In genomic region chr14:61375218-61375617, GRCh38 we compare ENCODE assay signal across 15 cellular contexts. TPM values are rescaled to one million over a fixed set of nuclear protein-coding genes. Genes with fewer than 3 reads are reported as not detected.
DNase-seq lines count a peak whose midpoint lies in the region; ATAC-seq and TF ChIP-seq lines count a peak whose summit lies in the region.
"Had no signal": no experiment of that assay in that cellular context is flagged by ENCODE, and none has a peak within 500 bp of the region (broad histone marks: within the 10 kb centered on the region; RNA-seq: fewer than 3 reads in every experiment).

No MANE protein-coding gene starts in this region.

- peak overlapping the region; percentile 70 for H3K27ac Mint-ChIP-seq in activated CD4-positive, alpha-beta T cell treated with anti-CD3 and anti-CD28 coated beads for 36 hours
- H3K27ac Mint-ChIP-seq in CD4-positive, CD25-positive, alpha-beta regulatory T cell, result peak overlapping the region; percentile 9 to 89 (median 71)
- H3K27ac Mint-ChIP-seq in activated T-helper 1 cell treated with anti-CD3 and anti-CD28 coated beads, Interleukin-12 subunit alpha, Interleukin-12 subunit beta, Interleukin-2, Interleukin-4 antibody, amounts not matched to agents 30 ng/mL and 10 ng/mL and 1 ng/mL, durations not matched to agents 14 hours and 24 hours and 36 hours, result peak overlapping the region; percentile 35

- peaks cover 42% of the 10 kb centered on the region for H3K4me1 Mint-ChIP-seq in activated CD4-positive, alpha-beta T cell treated with anti-CD3 and anti-CD28 coated beads for 36 hours
- H3K4me1 Mint-ChIP-seq in CD4-positive, CD25-positive, alpha-beta regulatory T cell, result peaks cover 43 to 68% (median 52%) of the 10 kb centered on the region in 4 donors
- H3K4me1 Mint-ChIP-seq in activated T-helper 1 cell treated with anti-CD3 and anti-CD28 coated beads, Interleukin-12 subunit alpha, Interleukin-12 subunit beta, Interleukin-2, Interleukin-4 antibody, amounts not matched to agents 30 ng/mL and 10 ng/mL and 1 ng/mL, durations not matched to agents 14 hours and 24 hours and 36 hours (ENCODE audit: low read depth), result peaks cover 79% of the 10 kb centered on the region

- peaks cover 18 to 24% of the 10 kb centered on the region in 2 experiments for H3K9me3 ChIP-seq in CD4-positive, CD25-positive, alpha-beta regulatory T cell (ENCODE audit: control insufficient read depth in 2 of 2, low read length in 2 of 2)
- H3K9me3 ChIP-seq in esophagus muscularis mucosa (peaks cover 0 to 21% (median 17%) of the 10 kb centered on the region in 4 donors), uterus (no peaks in the 10 kb centered on the region)

- H3K27me3 Mint-ChIP-seq in activated CD4-positive, alpha-beta T cell treated with anti-CD3 and anti-CD28 coated beads for 36 hours, result no peaks in the 10 kb centered on the region
- no peaks in the 10 kb centered on the region for H3K27me3 Mint-ChIP-seq in CD4-positive, CD25-positive, alpha-beta regulatory T cell
- H3K27me3 Mint-ChIP-seq in activated T-helper 1 cell treated with anti-CD3 and anti-CD28 coated beads, Interleukin-12 subunit alpha, Interleukin-12 subunit beta, Interleukin-2, Interleukin-4 antibody, amounts not matched to agents 30 ng/mL and 10 ng/mL and 1 ng/mL, durations not matched to agents 14 hours and 24 hours and 36 hours (ENCODE audit: insufficient read depth), result no peaks in the 10 kb centered on the region

- peaks cover 66% of the 10 kb centered on the region for H3K4me1 ChIP-seq in CD4-positive, CD25-positive, alpha-beta regulatory T cell (ENCODE audit: control insufficient read depth, insufficient read depth, low read length, poor library complexity, severe bottlenecking)
- H3K4me1 ChIP-seq in esophagus muscularis mucosa (no peaks in the 10 kb centered on the region), uterus (no peaks in the 10 kb centered on the region)

- H3K9me3 Mint-ChIP-seq in activated CD4-positive, alpha-beta T cell treated with anti-CD3 and anti-CD28 coated beads for 36 hours (ENCODE audit: low read depth), result peaks cover 31% of the 10 kb centered on the region
- peaks cover 0 to 44% (median 8%) of the 10 kb centered on the region in 7 donors for H3K9me3 Mint-ChIP-seq in CD4-positive, CD25-positive, alpha-beta regulatory T cell
- H3K9me3 Mint-ChIP-seq in activated T-helper 1 cell treated with anti-CD3 and anti-CD28 coated beads, Interleukin-12 subunit alpha, Interleukin-12 subunit beta, Interleukin-2, Interleukin-4 antibody, amounts not matched to agents 30 ng/mL and 10 ng/mL and 1 ng/mL, durations not matched to agents 14 hours and 24 hours and 36 hours, result peaks cover 38% of the 10 kb centered on the region

- H3K4me3 ChIP-seq in CD4-positive, CD25-positive, alpha-beta regulatory T cell (ENCODE audit: low read depth, low read length), result peak overlapping the region; percentile 27
- H3K4me3 ChIP-seq in esophagus muscularis mucosa (no peak overlapping the region), uterus (no peak overlapping the region)

- intact Hi-C loops in activated CD4-positive, alpha-beta T cell treated with anti-CD3 and anti-CD28 coated beads for 36 hours (cut with DNase I, micrococcal nuclease), result no loop called here
- intact Hi-C loops in activated T-helper 1 cell treated with anti-CD3 and anti-CD28 coated beads, Interleukin-12 subunit alpha, Interleukin-12 subunit beta, Interleukin-2, Interleukin-4 antibody, amounts not matched to agents 30 ng/mL and 10 ng/mL and 1 ng/mL, durations not matched to agents 14 hours and 24 hours and 36 hours (cut with micrococcal nuclease), result no loop called here
- intact Hi-C loops in esophagus muscularis mucosa (cut with DNase I), result no loop called here
- intact Hi-C loops in uterus (cut with DNase I; ENCODE audit: low total_unique reads), result no loop called here

- POLR2A ChIA-PET in activated CD4-positive, alpha-beta T cell treated with anti-CD3 and anti-CD28 coated beads for 36 hours (lab: Charles Lee), result no interaction called here

- no peak for DNase-seq in activated CD4-positive, alpha-beta T cell treated with anti-CD3 and anti-CD28 coated beads for 36 hours
- DNase-seq in activated CD4-positive, alpha-beta T cell treated with anti-CD3 and anti-CD28 coated beads for 1 hour, result no peak
- DNase-seq in CD4-positive, CD25-positive, alpha-beta regulatory T cell, result no peak
- DNase-seq in activated T-helper 1 cell treated with anti-CD3 and anti-CD28 coated beads, Interleukin-12 subunit alpha, Interleukin-12 subunit beta, Interleukin-2, Interleukin-4 antibody, amounts not matched to agents 30 ng/mL and 10 ng/mL and 1 ng/mL, durations not matched to agents 14 hours and 24 hours and 36 hours (ENCODE audit: low spot score), result no peak
- DNase-seq in esophagus muscularis mucosa (ENCODE audit: extremely low spot score) (peak; percentile 7), T-helper 9 cell (no peak), uterus (no peak)
- DNase-seq: COR-L47, H7, Kasumi-1, NCI-H2029, NCI-H510A had no signal

- CTCF ChIA-PET in activated CD4-positive, alpha-beta T cell treated with anti-CD3 and anti-CD28 coated beads for 36 hours (lab: Charles Lee), result no interaction called here

- no peak for TF ChIP-seq CTCF in esophagus muscularis mucosa (IDR thresholded peaks at IDR 0.05)
- no peak for TF ChIP-seq CTCF in uterus (IDR thresholded peaks at IDR 0.05)

- WGBS in esophagus muscularis mucosa, result 84% methylated on average over 3 of the region's 3 CpGs

- peaks cover 70% of the 10 kb centered on the region for H3K36me3 Mint-ChIP-seq in activated CD4-positive, alpha-beta T cell treated with anti-CD3 and anti-CD28 coated beads for 36 hours (ENCODE audit: low read depth)
- H3K36me3 Mint-ChIP-seq in CD4-positive, CD25-positive, alpha-beta regulatory T cell, result peaks cover 62% of the 10 kb centered on the region
- peaks cover 71% of the 10 kb centered on the region for H3K36me3 Mint-ChIP-seq in activated T-helper 1 cell treated with anti-CD3 and anti-CD28 coated beads, Interleukin-12 subunit alpha, Interleukin-12 subunit beta, Interleukin-2, Interleukin-4 antibody, amounts not matched to agents 30 ng/mL and 10 ng/mL and 1 ng/mL, durations not matched to agents 14 hours and 24 hours and 36 hours (ENCODE audit: low read depth)

- H3K36me3 ChIP-seq in CD4-positive, CD25-positive, alpha-beta regulatory T cell (ENCODE audit: control insufficient read depth, insufficient read depth, low read length), result peaks cover 43% of the 10 kb centered on the region
- H3K36me3 ChIP-seq in esophagus muscularis mucosa (peaks cover 0 to 6% (median 0%) of the 10 kb centered on the region in 4 donors), uterus (no peaks in the 10 kb centered on the region)

- no peak overlapping the region for H3K4me3 Mint-ChIP-seq in activated CD4-positive, alpha-beta T cell treated with anti-CD3 and anti-CD28 coated beads for 36 hours
- H3K4me3 Mint-ChIP-seq in CD4-positive, CD25-positive, alpha-beta regulatory T cell, result peak overlapping the region in 3 of 4 donors; percentile 29 to 39 (median 37)
- H3K4me3 Mint-ChIP-seq in activated T-helper 1 cell treated with anti-CD3 and anti-CD28 coated beads, Interleukin-12 subunit alpha, Interleukin-12 subunit beta, Interleukin-2, Interleukin-4 antibody, amounts not matched to agents 30 ng/mL and 10 ng/mL and 1 ng/mL, durations not matched to agents 14 hours and 24 hours and 36 hours, result no peak overlapping the region

- no peaks in the 10 kb centered on the region for H3K27me3 ChIP-seq in CD4-positive, CD25-positive, alpha-beta regulatory T cell (ENCODE audit: control insufficient read depth, insufficient read depth, low read length)
- H3K27me3 ChIP-seq in esophagus muscularis mucosa (no peaks in the 10 kb centered on the region), uterus (no peaks in the 10 kb centered on the region)

- no peak overlapping the region for H3K27ac ChIP-seq in CD4-positive, CD25-positive, alpha-beta regulatory T cell (ENCODE audit: insufficient read depth, low read length, poor library complexity, severe bottlenecking)
- H3K27ac ChIP-seq in esophagus muscularis mucosa (replicated peaks in 1 of 4) (no peak overlapping the region), uterus (no peak overlapping the region)
- H3K27ac ChIP-seq: 22Rv1 had no signal

- no peak for TF ChIP-seq POLR2A in esophagus muscularis mucosa (IDR thresholded peaks at IDR 0.05; ENCODE audit: low read depth)
- no peak for TF ChIP-seq POLR2A in uterus (IDR thresholded peaks at IDR 0.05)

- no peak for ATAC-seq in activated CD4-positive, alpha-beta T cell treated with anti-CD3 and anti-CD28 coated beads for 36 hours
- no peak for ATAC-seq in CD4-positive, CD25-positive, alpha-beta regulatory T cell (ENCODE audit: low read depth in 2 of 2)
- ATAC-seq in HG02938 (IDR thresholded peaks at IDR 0.05; ENCODE audit: unreplicated experiment), result no peak
- ATAC-seq: Panc1 had no signal

- no peak for TF ChIP-seq EP300 in esophagus muscularis mucosa (IDR thresholded peaks at IDR 0.05)

RNA-seq across cellular contexts. Expression of gene PRKCH, which starts 53.8 kb away (rescaled TPM):
- 100 to 1,000 TPM; 109 to 145 TPM for total RNA-seq in activated CD4-positive, alpha-beta T cell treated with anti-CD3 and anti-CD28 coated beads for 36 hours
- total RNA-seq in CD4-positive, CD25-positive, alpha-beta regulatory T cell, result 457 TPM
- 100 to 1,000 TPM; 194 to 221 (median 199) TPM for polyA plus RNA-seq in CD4-positive, CD25-positive, alpha-beta regulatory T cell
- 145 and 151 TPM in 2 replicates for total RNA-seq in activated T-helper 1 cell treated with anti-CD3 and anti-CD28 coated beads, Interleukin-12 subunit alpha, Interleukin-12 subunit beta, Interleukin-2, Interleukin-4 antibody, amounts not matched to agents 30 ng/mL and 10 ng/mL and 1 ng/mL, durations not matched to agents 14 hours and 24 hours and 36 hours
- total RNA-seq in esophagus muscularis mucosa (10 to 100 TPM; 13.3 to 67.6 (median 32.2) TPM), uterus (100 to 1,000 TPM in 1 of 4 donors, 10 to 100 TPM in 3; 17.9 to 105 (median 63.5) TPM)

Comparison
In these comparisons a context has a peak if more than half of its experiments do, and no peak if none do; other contexts are left out.
1. H3K4me3 Mint-ChIP-seq: peak in CD4-positive, CD25-positive, alpha-beta regulatory T cell (3 of 4); none in activated CD4-positive, alpha-beta T cell treated with anti-CD3 and anti-CD28 coated beads for 36 hours (single experiment) and activated T-helper 1 cell treated with anti-CD3 and anti-CD28 coated beads, Interleukin-12 subunit alpha, Interleukin-12 subunit beta, Interleukin-2, Interleukin-4 antibody, amounts not matched to agents 30 ng/mL and 10 ng/mL and 1 ng/mL, durations not matched to agents 14 hours and 24 hours and 36 hours (single experiment).
2. Peak in every context shown above with its lines, with median percentiles within 50 percentile points of each other: H3K27ac Mint-ChIP-seq.